21 cellular contexts compared by ENCODE assay signal in genomic region chr1:110097507-110098221, GRCh38. TPM values are rescaled to one million over a fixed set of nuclear protein-coding genes. Genes with fewer than 3 reads are reported as not detected.
"Had no signal": no experiment of that assay in that cellular context is flagged by ENCODE, and none has a peak within 500 bp of the region (broad histone marks: within the 10 kb centered on the region; RNA-seq: fewer than 3 reads in every experiment).

No MANE protein-coding gene starts in this region.

- DNase-seq: Karpas-422, KG1, MG63, NCI-H1092 treated with DMSO at 0.1 percent for 48 hours, NCI-H1436, NCI-H187, NCI-H2029, NCI-H2081 treated with DMSO at 0.1 percent for 48 hours, NCI-H2171, NCI-H446, NCI-H510A, NCI-H524 treated with DMSO at 0.1 percent for 48 hours, NCI-H69, NCI-H774, SIG-M5 had no signal

- H3K27ac ChIP-seq: HL-60, SJSA1, SK-N-MC had no signal

- H3K4me3 ChIP-seq: MG63, SJSA1, SK-N-MC had no signal

- FAIRE-seq: HTR-8/SVneo had no signal

- H3K9me3 ChIP-seq: SJSA1 had no signal

- ATAC-seq: Panc1, Right ventricle myocardium inferior had no signal

- H3K36me3 ChIP-seq: MG63, SJSA1 had no signal

- H3K27me3 ChIP-seq: MG63 had no signal

RNA-seq across cellular contexts. Expression of gene UBL4B, which starts 14.6 kb away (rescaled TPM):
- total RNA-seq: Right ventricle myocardium inferior, SJSA1 had no signal

RNA-seq across cellular contexts. Expression of gene ALX3, which starts 27.2 kb away (rescaled TPM):
- total RNA-seq: Right ventricle myocardium inferior, SJSA1 had no signal

RNA-seq across cellular contexts. Expression of gene SLC6A17, which starts 52.6 kb away (rescaled TPM):
- total RNA-seq: Right ventricle myocardium inferior had no signal
